ENCODE assay signal across 2 cellular contexts in the genomic region with DNA sequence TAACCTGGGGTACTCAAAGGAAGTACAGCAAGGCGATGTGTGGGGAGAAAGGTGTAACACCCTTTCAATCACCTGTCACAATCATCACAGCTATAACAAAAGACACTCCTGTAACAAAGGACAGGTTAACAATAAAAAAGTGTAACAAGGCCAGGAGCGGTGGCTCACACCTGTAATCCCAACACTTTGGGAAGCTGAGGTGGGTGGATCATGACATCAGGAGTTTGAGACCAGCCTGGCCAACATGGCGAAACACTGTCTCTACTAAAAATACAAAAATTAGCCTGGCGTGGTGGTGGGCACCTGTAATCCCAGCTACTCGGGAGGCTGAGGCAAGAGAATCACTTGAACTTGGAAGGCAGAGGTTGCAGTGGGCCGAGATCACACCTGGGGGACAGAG.
DNase-seq lines count a peak whose midpoint lies in the region; ATAC-seq, FAIRE-seq and TF ChIP-seq lines count a peak whose summit lies in the region.
"Not testable (repeated sequence)": the region's sequence is repeated elsewhere in the genome, so short reads cannot be mapped to it uniquely, and the experiment has no call there.

No MANE protein-coding gene starts in this region.

- not testable (repeated sequence) for H4K8ac ChIP-seq in H1 (ENCODE audit: extremely low read depth, insufficient read depth, low read length)

- ATAC-seq in HepG2 = not testable (repeated sequence)

- FAIRE-seq in H1 (lab: Jason Lieb, UNC); HepG2 (lab: Jason Lieb, UNC): not testable (repeated sequence)

- not testable (repeated sequence) for H4K20me1 ChIP-seq in H1 (replicated peaks in 1 of 2; ENCODE audit: control insufficient read depth in 1 of 2, insufficient read depth in 2 of 2, low read length in 2 of 2); HepG2 (ENCODE audit: insufficient read depth, low read length)

- BruUV-seq in HepG2 (replicated peaks; lab: Mats Ljungman, UMichigan) = not testable (repeated sequence)

- intact Hi-C loops in HepG2 (cut with micrococcal nuclease; ENCODE audit: unreplicated experiment) = not testable (repeated sequence)

- H3K9ac ChIP-seq in H1 (replicated peaks in 1 of 4; ENCODE audit: extremely low read depth in 1 of 4, low read depth in 3 of 4, low read length in 3 of 4); HepG2 (ENCODE audit: insufficient read depth, low read depth, low read length): not testable (repeated sequence)

- not testable (repeated sequence) for H3K27ac ChIP-seq in H1 (ENCODE audit: low read depth, low read length); HepG2 (ENCODE audit: extremely low read length, insufficient read depth, low read length)

- not testable (repeated sequence) for H3K56ac ChIP-seq in H1 (replicated peaks; ENCODE audit: insufficient read length, low read depth, low read length)

- H3K36me3 ChIP-seq in H1 (ENCODE audit: control insufficient read depth in 2 of 4, insufficient read depth in 4 of 4, low read length in 3 of 4); HepG2 (replicated peaks in 1 of 2; ENCODE audit: control insufficient read depth in 1 of 2, insufficient read depth in 2 of 2, low read length in 2 of 2): not testable (repeated sequence)

- H2BK20ac ChIP-seq in H1 (ENCODE audit: low read length) = 0 out of 2 replicates have a peak overlapping the region, but pooled peaks have one; percentile 32

- CTCF ChIA-PET in H1 (lab: Charles Lee; ENCODE audit: partially characterized antibody); HepG2 (lab: Yijun Ruan, JAX; ENCODE audit: low intra/inter-chr PET ratio, low total read pairs): not testable (repeated sequence)

- H3K18ac ChIP-seq in H1 (ENCODE audit: extremely low read depth, low read length) = not testable (repeated sequence)

- TF ChIP-seq POLR2A in H1 (IDR thresholded peaks at IDR 0.05; ENCODE audit: control extremely low read depth in 1 of 2, low read depth in 2 of 2, low read length in 2 of 2); HepG2 (IDR thresholded peaks at IDR 0.05; ENCODE audit: insufficient read depth in 1 of 2, low read depth in 2 of 2, low read length in 2 of 2): not testable (repeated sequence)

- H3K4ac ChIP-seq in H1 (replicated peaks; ENCODE audit: insufficient read length, low read depth, low read length) = not testable (repeated sequence)

- not testable (repeated sequence) for H3K23ac ChIP-seq in H1 (ENCODE audit: insufficient read length)

- H2AFZ ChIP-seq in H1 (ENCODE audit: low read length); HepG2 (ENCODE audit: low read length): not testable (repeated sequence)

- H2BK12ac ChIP-seq in H1 (ENCODE audit: low read depth, low read length) = peak overlapping the region; percentile 39; the same call in 1 of the 2 replicates

- not testable (repeated sequence) for H3K23me2 ChIP-seq in H1 (ENCODE audit: low read depth, low read length)

- H3K4me3 ChIP-seq in H1 (ENCODE audit: extremely low read depth in 1 of 4, insufficient read depth in 2 of 4, low read depth in 3 of 4, low read length in 4 of 4); HepG2 (replicated peaks in 1 of 3; ENCODE audit: insufficient read depth in 1 of 3, low read depth in 2 of 3, low read length in 3 of 3): not testable (repeated sequence)

- not testable (repeated sequence) for H3K14ac ChIP-seq in H1 (ENCODE audit: insufficient read length)

- not testable (repeated sequence) for TF ChIP-seq EP300 in H1 (IDR thresholded peaks at IDR 0.05; ENCODE audit: borderline replicate concordance in 1 of 2, low read depth in 2 of 2, low read length in 2 of 2); HepG2 (IDR thresholded peaks at IDR 0.05; ENCODE audit: low read depth in 2 of 2, low read length in 2 of 2); HepG2 (CRISPR knock-in tag; IDR thresholded peaks at IDR 0.05; ENCODE audit: borderline replicate concordance)

- not testable (repeated sequence) for H2AK5ac ChIP-seq in H1 (ENCODE audit: low read depth, low read length)

- not testable (repeated sequence) for TF ChIP-seq RAD21 in H1 (IDR thresholded peaks at IDR 0.05 in 1 of 2, conservative IDR thresholded peaks at IDR 0.05 in 1 of 2; ENCODE audit: low read depth in 2 of 2, low read length in 2 of 2); HepG2 (CRISPR knock-in tag; IDR thresholded peaks at IDR 0.05)

- H3K9me3 ChIP-seq in H1 (ENCODE audit: insufficient read depth in 2 of 2, low read depth in 1 of 2, low read length in 1 of 2) = not testable (repeated sequence)
- H3K9me3 ChIP-seq in HepG2 (ENCODE audit: low read length) = peaks cover 20% of the 10 kb centered on the region

- H2BK120ac ChIP-seq in H1 (replicated peaks; ENCODE audit: low read depth, low read length) = not testable (repeated sequence)

- POLR2A ChIA-PET in H1 (lab: Charles Lee; ENCODE audit: partially characterized antibody); HepG2 (lab: Yijun Ruan, JAX): not testable (repeated sequence)

- not testable (repeated sequence) for H3K79me2 ChIP-seq in H1 (ENCODE audit: control insufficient read depth in 1 of 2, insufficient read depth in 2 of 2, low read length in 2 of 2); HepG2 (ENCODE audit: insufficient read depth, low read length)

- WGBS in H1 (ENCODE audit: extremely low coverage in 1 of 2, insufficient coverage in 1 of 2, insufficient read length in 1 of 2, insufficient replicate concordance in 2 of 2, low coverage in 1 of 2, low lambda C conversion rate in 2 of 2, missing lambda C conversion rate in 1 of 2), 2 experiments = 89% methylated on average over 6 of the region's 6 CpGs; no CpG with 5 or more reads in 1 of the 2 experiments
- 7% methylated on average over 6 of the region's 6 CpGs for WGBS in HepG2 (ENCODE audit: low lambda C conversion rate)

- H4K5ac ChIP-seq in H1 (ENCODE audit: insufficient read length, low read depth, low read length) = not testable (repeated sequence)

- not testable (repeated sequence) for DNase-seq in H1 (ENCODE audit: low read depth in 1 of 2, low spot score in 2 of 2); HepG2 (ENCODE audit: low spot score)

- in situ Hi-C loops in HepG2 (cut with HindIII; ENCODE audit: extremely low pct_ligation_motif_present, low pct_unique_long_range_greater_than_20kb) = not testable (repeated sequence)

- not testable (repeated sequence) for H3K4me2 ChIP-seq in H1 (ENCODE audit: insufficient read depth in 1 of 2, low read depth in 2 of 2, low read length in 2 of 2); HepG2 (ENCODE audit: low read depth, low read length)

- H3K27me3 ChIP-seq in H1 (replicated peaks in 1 of 4; ENCODE audit: control insufficient read depth in 3 of 4, extremely low read depth in 1 of 4, insufficient read depth in 3 of 4, low read length in 3 of 4); HepG2 (ENCODE audit: control insufficient read depth in 1 of 2, insufficient read depth in 2 of 2, low read length in 2 of 2): not testable (repeated sequence)

- H4K91ac ChIP-seq in H1 (replicated peaks; ENCODE audit: insufficient read length, low read length) = not testable (repeated sequence)

- peaks cover 10 to 20% (median 19%) of the 10 kb centered on the region in 4 experiments for H3K4me1 ChIP-seq in H1 (replicated peaks in 1 of 4; ENCODE audit: control insufficient read depth in 3 of 4, insufficient read depth in 4 of 4, low read length in 3 of 4)
- not testable (repeated sequence) for H3K4me1 ChIP-seq in HepG2 (ENCODE audit: insufficient read depth, low read length)

- not testable (repeated sequence) for TF ChIP-seq CTCF in H1 (IDR thresholded peaks at IDR 0.05; ENCODE audit: control extremely low read depth in 1 of 3, insufficient read depth in 1 of 3, low read depth in 1 of 3, low read length in 3 of 3); HepG2 (CRISPR knock-in tag; IDR thresholded peaks at IDR 0.05)

- not testable (repeated sequence) for H3K79me1 ChIP-seq in H1 (ENCODE audit: low read depth, low read length)

- H2BK15ac ChIP-seq in H1 (ENCODE audit: low read length) = not testable (repeated sequence)

- H2BK5ac ChIP-seq in H1 (ENCODE audit: low read depth, low read length) = peak overlapping the region; percentile 44; the same call in 1 of the 2 replicates

TF ChIP-seq in HepG2, 621 proteins besides CTCF, POLR2A, EP300 and RAD21:
- TF ChIP-seq CREB1 (IDR thresholded peaks at IDR 0.05) = peak; percentile 91
- TF ChIP-seq CREB1, ATF7 (CRISPR knock-in tag; IDR thresholded peaks at IDR 0.05): not testable (repeated sequence)
- TF ChIP-seq ATF7 (IDR thresholded peaks at IDR 0.05) = peak; percentile 82
